11 cellular contexts compared by ENCODE assay signal in genomic region chr1:17629460-17629859, GRCh38.
DNase-seq lines count a peak whose midpoint lies in the region; ATAC-seq and TF ChIP-seq lines count a peak whose summit lies in the region.
"Had no signal": no experiment of that assay in that cellular context is flagged by ENCODE, and none has a peak within 500 bp of the region (broad histone marks: within the 10 kb centered on the region; RNA-seq: fewer than 3 reads in every experiment).

No MANE protein-coding gene starts in this region.

- H3K27ac ChIP-seq in mammary epithelial cell (ENCODE audit: insufficient read depth, low read depth, low read length): no peak overlapping the region
- peak overlapping the region; percentile 48 to 73 for H3K27ac ChIP-seq in left lung
- H3K27ac ChIP-seq in vagina: peak overlapping the region; percentile 88

- CTCF ChIA-PET in MCF 10A (lab: Yijun Ruan, JAX): interaction anchor here (0.6 kb wide), 1 partner anchor 24 kb away, joined by 3 read pairs; no protein-coding TSS in a partner anchor
- CTCF ChIA-PET in mammary epithelial cell (lab: Charles Lee; ENCODE audit: low non-redundant PET): no interaction called here

- no peaks in the 10 kb centered on the region for H3K79me2 ChIP-seq in mammary epithelial cell (ENCODE audit: insufficient read depth, low read length)

- H3K9me3 ChIP-seq in mammary epithelial cell (replicated peaks; ENCODE audit: insufficient read depth, low read length): no peaks in the 10 kb centered on the region
- H3K9me3 ChIP-seq in left lung: no peaks in the 10 kb centered on the region
- H3K9me3 ChIP-seq in vagina: no peaks in the 10 kb centered on the region

- BruUV-seq in MCF 10A (replicated peaks; lab: Mats Ljungman, UMichigan) (no TSS peak), mammary epithelial cell (replicated peaks; lab: Mats Ljungman, UMichigan) (no TSS peak)

- H3K27ac Mint-ChIP-seq in MCF 10A (ENCODE audit: low read depth, unreplicated experiment): peak overlapping the region; percentile 66
- H3K27ac Mint-ChIP-seq: activated T-helper 1 cell treated with anti-CD3 and anti-CD28 coated beads, Interleukin-12 subunit alpha, Interleukin-12 subunit beta, Interleukin-2, Interleukin-4 antibody, amounts not matched to agents 30 ng/mL and 10 ng/mL and 1 ng/mL, durations not matched to agents 14 hours and 24 hours and 36 hours had no signal

- no peak overlapping the region for H3K9ac ChIP-seq in mammary epithelial cell (ENCODE audit: insufficient read depth, low read length)

- dilution Hi-C loops in mammary epithelial cell (cut with HindIII; ENCODE audit: low sequenced_read_pairs): no loop called here

- TF ChIP-seq CTCF in MCF 10A (IDR thresholded peaks at IDR 0.05; ENCODE audit: unreplicated experiment) (peak; percentile 13), mammary epithelial cell (conservative IDR thresholded peaks at IDR 0.05 in 1 of 2, IDR thresholded peaks at IDR 0.05 in 1 of 2; ENCODE audit: extremely low read depth in 1 of 2, insufficient read depth in 1 of 2, low read depth in 1 of 2, low read length in 2 of 2) (peak in 1 of 2 donors; percentile 25), astrocyte of the spinal cord (IDR thresholded peaks at IDR 0.05; ENCODE audit: low read depth, low read length) (peak; percentile 32), left lung (IDR thresholded peaks at IDR 0.05) (no peak), vagina (IDR thresholded peaks at IDR 0.05) (peak in 1 of 3 experiments; percentile 19)

- H3K36me3 ChIP-seq in mammary epithelial cell (ENCODE audit: insufficient read depth, low read length) (no peaks in the 10 kb centered on the region), left lung (peaks cover 0 to 69% of the 10 kb centered on the region in 2 donors), vagina (peaks cover 0 to 51% of the 10 kb centered on the region in 2 donors)

- H3K4me1 ChIP-seq in mammary epithelial cell (ENCODE audit: insufficient read depth, low read length) (peaks cover 23% of the 10 kb centered on the region), left lung (peaks cover 0 to 52% of the 10 kb centered on the region in 2 donors), vagina (peaks cover 22% of the 10 kb centered on the region)

- peaks cover 41% of the 10 kb centered on the region for H3K4me1 Mint-ChIP-seq in MCF 10A (ENCODE audit: insufficient read depth, unreplicated experiment)

- H3K27me3 Mint-ChIP-seq in MCF 10A (ENCODE audit: insufficient read depth, unreplicated experiment): no peaks in the 10 kb centered on the region

- H3K27me3 ChIP-seq in mammary epithelial cell (ENCODE audit: insufficient read depth, low read length): no peaks in the 10 kb centered on the region
- H3K27me3 ChIP-seq in left lung: no peaks in the 10 kb centered on the region
- no peaks in the 10 kb centered on the region for H3K27me3 ChIP-seq in vagina

- H3K4me3 ChIP-seq in mammary epithelial cell (replicated peaks in 1 of 3; ENCODE audit: insufficient read depth in 1 of 3, low read depth in 2 of 3, low read length in 3 of 3): no peak overlapping the region
- H3K4me3 ChIP-seq in astrocyte of the spinal cord (ENCODE audit: low read depth, low read length): no peak overlapping the region
- H3K4me3 ChIP-seq in left lung: no peak overlapping the region
- no peak overlapping the region for H3K4me3 ChIP-seq in vagina

- TF ChIP-seq POLR2A in vagina (IDR thresholded peaks at IDR 0.05): no peak

- no peak overlapping the region for H3K4me2 ChIP-seq in mammary epithelial cell (ENCODE audit: insufficient read depth, low read depth, low read length)

- H3K4me3 Mint-ChIP-seq in MCF 10A (ENCODE audit: unreplicated experiment): peak overlapping the region; percentile 28
- H3K4me3 Mint-ChIP-seq: activated T-helper 1 cell treated with anti-CD3 and anti-CD28 coated beads, Interleukin-12 subunit alpha, Interleukin-12 subunit beta, Interleukin-2, Interleukin-4 antibody, amounts not matched to agents 30 ng/mL and 10 ng/mL and 1 ng/mL, durations not matched to agents 14 hours and 24 hours and 36 hours had no signal

- H3K9me3 Mint-ChIP-seq in MCF 10A (ENCODE audit: unreplicated experiment): no peaks in the 10 kb centered on the region
- H3K9me3 Mint-ChIP-seq: activated T-helper 1 cell treated with anti-CD3 and anti-CD28 coated beads, Interleukin-12 subunit alpha, Interleukin-12 subunit beta, Interleukin-2, Interleukin-4 antibody, amounts not matched to agents 30 ng/mL and 10 ng/mL and 1 ng/mL, durations not matched to agents 14 hours and 24 hours and 36 hours had no signal

- no peak for DNase-seq in MCF 10A (ENCODE audit: unreplicated experiment)
- no peak for DNase-seq in mammary epithelial cell
- no peak for DNase-seq in astrocyte of the spinal cord (ENCODE audit: low read depth, low spot score)
- DNase-seq in left lung: no peak
- DNase-seq in vagina (ENCODE audit: extremely low spot score in 2 of 2): no peak
- DNase-seq in stimulated activated CD4-positive, alpha-beta T cell treated with anti-CD3 and anti-CD28 coated beads, Interleukin-4, amount 100 ng/mL, for 24 hours: no peak
- DNase-seq in activated T-cell treated with anti-CD3 and anti-CD28 coated beads, Interleukin-2, amount 50 U/mL, for 1 hour: no peak
- no peak for DNase-seq in AG08396 (ENCODE audit: low spot score)
- DNase-seq: NCI-H1436 treated with DMSO at 0.1 percent for 48 hours, SW 1271 had no signal

- in situ Hi-C loops in mammary epithelial cell (cut with MboI; ENCODE audit: low sequenced_read_pairs in 2 of 2) (no loop called here), astrocyte of the spinal cord (cut with HindIII; ENCODE audit: low sequenced_read_pairs) (no loop called here)

- WGBS in mammary epithelial cell (ENCODE audit: low coverage, missing lambda C conversion rate): 60% methylated on average over 4 of the region's 11 CpGs

- intact Hi-C loops in MCF 10A (cut with micrococcal nuclease) (no loop called here), mammary epithelial cell (cut with micrococcal nuclease) (no loop called here), left lung (cut with DNase I) (no loop called here), vagina (cut with DNase I) (no loop called here)

- peaks cover 5% of the 10 kb centered on the region for H3K36me3 Mint-ChIP-seq in MCF 10A (ENCODE audit: insufficient read depth, unreplicated experiment)

- ATAC-seq in left lung: no peak

- H2AFZ ChIP-seq in mammary epithelial cell (ENCODE audit: low read depth, low read length): no peak overlapping the region

- no peaks in the 10 kb centered on the region for H4K20me1 ChIP-seq in mammary epithelial cell (ENCODE audit: insufficient read depth, low read length)

- POLR2A ChIA-PET in MCF 10A (lab: Yijun Ruan, JAX): interaction anchor here (1.0 kb wide), 1 partner anchor 13 kb away, joined by 3 read pairs; no protein-coding TSS in a partner anchor

Comparison
In these comparisons a context has a peak if more than half of its experiments do, and no peak if none do; other contexts are left out.
1. CTCF ChIP-seq: peak in MCF 10A (single experiment) and astrocyte of the spinal cord (single experiment); none in left lung (0 of 2).